ENCODE assay signal across 16 cellular contexts in genomic region chr2:3329491-3329890, GRCh38. TPM values are rescaled to one million over a fixed set of nuclear protein-coding genes. Genes with fewer than 3 reads are reported as not detected.
DNase-seq lines count a peak whose midpoint lies in the region; ATAC-seq and TF ChIP-seq lines count a peak whose summit lies in the region.
"Had no signal": no experiment of that assay in that cellular context is flagged by ENCODE, and none has a peak within 500 bp of the region (broad histone marks: within the 10 kb centered on the region; RNA-seq: fewer than 3 reads in every experiment).

No MANE protein-coding gene starts in this region.

- H3K27ac ChIP-seq in CD4-positive, alpha-beta T cell (ENCODE audit: low read depth, low read length): no peak overlapping the region
- no peak overlapping the region for H3K27ac ChIP-seq in MM.1S (ENCODE audit: low read length)
- H3K27ac ChIP-seq: Peyer's patch had no signal

- no peak overlapping the region for H3K4me3 Mint-ChIP-seq in CD4-positive, alpha-beta T cell
- H3K4me3 Mint-ChIP-seq in IgD-negative memory B cell: no peak overlapping the region
- peak overlapping the region; percentile 54 for H3K4me3 Mint-ChIP-seq in endothelial cell (ENCODE audit: unreplicated experiment)
- H3K4me3 Mint-ChIP-seq in progenitor cell of endocrine pancreas (ENCODE audit: low read depth): no peak overlapping the region

- no peak for DNase-seq in CD4-positive, alpha-beta T cell
- no peak for DNase-seq in endothelial cell (ENCODE audit: low spot score)
- no peak for DNase-seq in progenitor cell of endocrine pancreas (ENCODE audit: low spot score, unreplicated experiment)
- no peak for DNase-seq in NCI-H748 (lab: John Stamatoyannopoulos, UW; ENCODE audit: unreplicated experiment)
- no peak for DNase-seq in MM.1S
- no peak for DNase-seq in SHP77 (lab: John Stamatoyannopoulos, UW)
- DNase-seq: AML-193, KG1, NCI-H1105, NCI-H187, NCI-H446 treated with DMSO at 0.1 percent for 48 hours, NCI-H774, Peyer's patch, Right ventricle myocardium superior had no signal

- H3K27me3 Mint-ChIP-seq in CD4-positive, alpha-beta T cell: no peaks in the 10 kb centered on the region
- H3K27me3 Mint-ChIP-seq in IgD-negative memory B cell (no peaks in the 10 kb centered on the region), endothelial cell (ENCODE audit: unreplicated experiment) (peaks cover 8% of the 10 kb centered on the region), progenitor cell of endocrine pancreas (no peaks in the 10 kb centered on the region)

- H3K36me3 ChIP-seq in MM.1S (replicated peaks; ENCODE audit: insufficient read depth, low read length): no peaks in the 10 kb centered on the region

- H3K9ac ChIP-seq in MM.1S (ENCODE audit: low read length): no peak overlapping the region

- H4K20me1 ChIP-seq in MM.1S (ENCODE audit: insufficient read depth, low read length): no peaks in the 10 kb centered on the region

- no peak overlapping the region for H3K4me3 ChIP-seq in MM.1S (ENCODE audit: low read length)
- H3K4me3 ChIP-seq: Peyer's patch had no signal

- no peaks in the 10 kb centered on the region for H3K4me1 Mint-ChIP-seq in CD4-positive, alpha-beta T cell (ENCODE audit: low read depth)
- H3K4me1 Mint-ChIP-seq in IgD-negative memory B cell: peaks cover 0 to 3% (median 0%) of the 10 kb centered on the region in 3 donors
- peaks cover 12% of the 10 kb centered on the region for H3K4me1 Mint-ChIP-seq in endothelial cell (ENCODE audit: unreplicated experiment)
- H3K4me1 Mint-ChIP-seq in progenitor cell of endocrine pancreas (ENCODE audit: low read depth): no peaks in the 10 kb centered on the region

- no peak for ATAC-seq in CD4-positive, alpha-beta T cell (ENCODE audit: poor library complexity)
- no peak for ATAC-seq in GM19467 (IDR thresholded peaks at IDR 0.05; ENCODE audit: unreplicated experiment)

- TF ChIP-seq CTCF in CD4-positive, alpha-beta T cell (IDR thresholded peaks at IDR 0.05): no peak
- TF ChIP-seq CTCF in endothelial cell (IDR thresholded peaks at IDR 0.05; ENCODE audit: unreplicated experiment) (no peak), progenitor cell of endocrine pancreas (IDR thresholded peaks at IDR 0.05; ENCODE audit: unreplicated experiment) (no peak), MM.1S (IDR thresholded peaks at IDR 0.05; ENCODE audit: low read length) (no peak)

- CTCF ChIA-PET in CD4-positive, alpha-beta T cell (lab: Charles Lee): no interaction called here

- no peaks in the 10 kb centered on the region for H3K9me3 ChIP-seq in CD4-positive, alpha-beta T cell (ENCODE audit: control insufficient read depth, low read length)
- no peaks in the 10 kb centered on the region for H3K9me3 ChIP-seq in MM.1S (replicated peaks; ENCODE audit: insufficient read depth, low read length)
- H3K9me3 ChIP-seq: Peyer's patch had no signal

- peaks cover 59% of the 10 kb centered on the region for H3K36me3 Mint-ChIP-seq in CD4-positive, alpha-beta T cell (ENCODE audit: low read depth)
- H3K36me3 Mint-ChIP-seq in IgD-negative memory B cell (peaks cover 13% of the 10 kb centered on the region), endothelial cell (ENCODE audit: low read depth, unreplicated experiment) (peaks cover 36% of the 10 kb centered on the region), progenitor cell of endocrine pancreas (ENCODE audit: insufficient read depth) (peaks cover 20% of the 10 kb centered on the region)

- peak overlapping the region; percentile 24 for H3K27ac Mint-ChIP-seq in CD4-positive, alpha-beta T cell
- H3K27ac Mint-ChIP-seq in IgD-negative memory B cell (peak overlapping the region in 2 of 3 donors; percentile 63 to 81), endothelial cell (ENCODE audit: unreplicated experiment) (peak overlapping the region; percentile 77), progenitor cell of endocrine pancreas (peak overlapping the region; percentile 47)

- H3F3A ChIP-seq in MM.1S (ENCODE audit: insufficient read depth, low read length): no peaks in the 10 kb centered on the region

- H3K4me2 ChIP-seq in MM.1S (ENCODE audit: low read depth, low read length): no peak overlapping the region

- H3K9me3 Mint-ChIP-seq in CD4-positive, alpha-beta T cell: no peaks in the 10 kb centered on the region
- H3K9me3 Mint-ChIP-seq in IgD-negative memory B cell (no peaks in the 10 kb centered on the region), endothelial cell (ENCODE audit: unreplicated experiment) (no peaks in the 10 kb centered on the region), progenitor cell of endocrine pancreas (ENCODE audit: low read depth) (peaks cover 4% of the 10 kb centered on the region)

- H3K27me3 ChIP-seq in CD4-positive, alpha-beta T cell (ENCODE audit: control insufficient read depth, insufficient read depth, low read length): no peaks in the 10 kb centered on the region
- H3K27me3 ChIP-seq in MM.1S (replicated peaks; ENCODE audit: insufficient read depth, low read length): no peaks in the 10 kb centered on the region
- H3K27me3 ChIP-seq: Peyer's patch had no signal

- no peaks in the 10 kb centered on the region for H3K4me1 ChIP-seq in MM.1S (ENCODE audit: low read length)
- H3K4me1 ChIP-seq: Peyer's patch had no signal

- H3K79me2 ChIP-seq in MM.1S (ENCODE audit: low read length): no peaks in the 10 kb centered on the region

- no peaks in the 10 kb centered on the region for H3K9me2 ChIP-seq in MM.1S (replicated peaks; ENCODE audit: insufficient read depth, low read length)

- POLR2A ChIA-PET in CD4-positive, alpha-beta T cell (lab: Charles Lee): no interaction called here

- H2AFZ ChIP-seq in MM.1S (ENCODE audit: low read length): no peak overlapping the region

- intact Hi-C loops in CD4-positive, alpha-beta T cell (cut with DNase I, micrococcal nuclease): no loop called here

RNA-seq across cellular contexts. Expression of gene EIPR1, which starts 48.1 kb away (rescaled TPM):
- 10 to 100 TPM; 11.0 to 12.4 TPM for total RNA-seq in CD4-positive, alpha-beta T cell
- polyA plus RNA-seq in IgD-negative memory B cell: 41.5 TPM
- total RNA-seq in endothelial cell (ENCODE audit: unreplicated experiment): 35.9 TPM
- 32.0 and 36.2 TPM in 2 replicates for total RNA-seq in progenitor cell of endocrine pancreas

RNA-seq across cellular contexts. Expression of gene TRAPPC12, which starts 50.0 kb away (rescaled TPM):
- 10 to 100 TPM; 49.8 to 64.0 TPM for total RNA-seq in CD4-positive, alpha-beta T cell
- 40.9 TPM for polyA plus RNA-seq in IgD-negative memory B cell
- total RNA-seq in endothelial cell (ENCODE audit: unreplicated experiment): 105 TPM
- total RNA-seq in progenitor cell of endocrine pancreas: 112 and 121 TPM in 2 replicates

Comparison
In these comparisons a context has a peak if more than half of its experiments do, and no peak if none do; other contexts are left out.
1. H3K27ac Mint-ChIP-seq: peak in every context shown above with its lines; median percentile 77 in endothelial cell; 72 in IgD-negative memory B cell; 47 in progenitor cell of endocrine pancreas; 24 in CD4-positive, alpha-beta T cell.